In the genomic region with DNA sequence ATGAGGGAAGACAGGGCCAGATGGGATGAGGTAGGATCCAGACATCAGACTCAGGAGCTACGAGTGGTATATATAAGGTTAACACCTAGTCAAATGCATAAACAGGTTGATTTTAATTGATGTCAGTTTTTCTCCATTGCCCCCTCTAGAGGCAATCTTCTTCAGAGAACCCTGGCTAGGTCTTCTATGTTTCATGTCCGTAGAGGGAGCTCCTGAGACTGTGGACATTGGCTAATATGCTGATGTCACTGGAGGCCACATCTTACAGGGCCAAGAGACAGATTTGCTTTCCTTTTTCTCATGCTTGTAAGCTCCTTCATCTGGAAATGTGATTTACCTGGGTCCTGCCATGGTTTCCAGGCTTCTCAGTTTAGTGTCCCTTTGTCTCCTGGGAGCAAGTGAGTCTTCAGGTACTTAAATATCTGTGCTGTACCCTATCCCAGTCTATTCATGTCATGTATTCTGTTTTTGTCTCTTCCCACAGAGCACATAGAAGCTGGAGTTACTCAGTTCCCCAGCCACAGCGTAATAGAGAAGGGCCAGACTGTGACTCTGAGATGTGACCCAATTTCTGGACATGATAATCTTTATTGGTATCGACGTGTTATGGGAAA, we compare ENCODE assay signal across 1 cellular context.
TF ChIP-seq lines count a peak whose summit lies in the region.

No MANE protein-coding gene starts in this region.

TF ChIP-seq in GM23338, 12 proteins besides CTCF, POLR2A, EP300 and RAD21 (continued from another document):
- TF ChIP-seq, protein P1, sequence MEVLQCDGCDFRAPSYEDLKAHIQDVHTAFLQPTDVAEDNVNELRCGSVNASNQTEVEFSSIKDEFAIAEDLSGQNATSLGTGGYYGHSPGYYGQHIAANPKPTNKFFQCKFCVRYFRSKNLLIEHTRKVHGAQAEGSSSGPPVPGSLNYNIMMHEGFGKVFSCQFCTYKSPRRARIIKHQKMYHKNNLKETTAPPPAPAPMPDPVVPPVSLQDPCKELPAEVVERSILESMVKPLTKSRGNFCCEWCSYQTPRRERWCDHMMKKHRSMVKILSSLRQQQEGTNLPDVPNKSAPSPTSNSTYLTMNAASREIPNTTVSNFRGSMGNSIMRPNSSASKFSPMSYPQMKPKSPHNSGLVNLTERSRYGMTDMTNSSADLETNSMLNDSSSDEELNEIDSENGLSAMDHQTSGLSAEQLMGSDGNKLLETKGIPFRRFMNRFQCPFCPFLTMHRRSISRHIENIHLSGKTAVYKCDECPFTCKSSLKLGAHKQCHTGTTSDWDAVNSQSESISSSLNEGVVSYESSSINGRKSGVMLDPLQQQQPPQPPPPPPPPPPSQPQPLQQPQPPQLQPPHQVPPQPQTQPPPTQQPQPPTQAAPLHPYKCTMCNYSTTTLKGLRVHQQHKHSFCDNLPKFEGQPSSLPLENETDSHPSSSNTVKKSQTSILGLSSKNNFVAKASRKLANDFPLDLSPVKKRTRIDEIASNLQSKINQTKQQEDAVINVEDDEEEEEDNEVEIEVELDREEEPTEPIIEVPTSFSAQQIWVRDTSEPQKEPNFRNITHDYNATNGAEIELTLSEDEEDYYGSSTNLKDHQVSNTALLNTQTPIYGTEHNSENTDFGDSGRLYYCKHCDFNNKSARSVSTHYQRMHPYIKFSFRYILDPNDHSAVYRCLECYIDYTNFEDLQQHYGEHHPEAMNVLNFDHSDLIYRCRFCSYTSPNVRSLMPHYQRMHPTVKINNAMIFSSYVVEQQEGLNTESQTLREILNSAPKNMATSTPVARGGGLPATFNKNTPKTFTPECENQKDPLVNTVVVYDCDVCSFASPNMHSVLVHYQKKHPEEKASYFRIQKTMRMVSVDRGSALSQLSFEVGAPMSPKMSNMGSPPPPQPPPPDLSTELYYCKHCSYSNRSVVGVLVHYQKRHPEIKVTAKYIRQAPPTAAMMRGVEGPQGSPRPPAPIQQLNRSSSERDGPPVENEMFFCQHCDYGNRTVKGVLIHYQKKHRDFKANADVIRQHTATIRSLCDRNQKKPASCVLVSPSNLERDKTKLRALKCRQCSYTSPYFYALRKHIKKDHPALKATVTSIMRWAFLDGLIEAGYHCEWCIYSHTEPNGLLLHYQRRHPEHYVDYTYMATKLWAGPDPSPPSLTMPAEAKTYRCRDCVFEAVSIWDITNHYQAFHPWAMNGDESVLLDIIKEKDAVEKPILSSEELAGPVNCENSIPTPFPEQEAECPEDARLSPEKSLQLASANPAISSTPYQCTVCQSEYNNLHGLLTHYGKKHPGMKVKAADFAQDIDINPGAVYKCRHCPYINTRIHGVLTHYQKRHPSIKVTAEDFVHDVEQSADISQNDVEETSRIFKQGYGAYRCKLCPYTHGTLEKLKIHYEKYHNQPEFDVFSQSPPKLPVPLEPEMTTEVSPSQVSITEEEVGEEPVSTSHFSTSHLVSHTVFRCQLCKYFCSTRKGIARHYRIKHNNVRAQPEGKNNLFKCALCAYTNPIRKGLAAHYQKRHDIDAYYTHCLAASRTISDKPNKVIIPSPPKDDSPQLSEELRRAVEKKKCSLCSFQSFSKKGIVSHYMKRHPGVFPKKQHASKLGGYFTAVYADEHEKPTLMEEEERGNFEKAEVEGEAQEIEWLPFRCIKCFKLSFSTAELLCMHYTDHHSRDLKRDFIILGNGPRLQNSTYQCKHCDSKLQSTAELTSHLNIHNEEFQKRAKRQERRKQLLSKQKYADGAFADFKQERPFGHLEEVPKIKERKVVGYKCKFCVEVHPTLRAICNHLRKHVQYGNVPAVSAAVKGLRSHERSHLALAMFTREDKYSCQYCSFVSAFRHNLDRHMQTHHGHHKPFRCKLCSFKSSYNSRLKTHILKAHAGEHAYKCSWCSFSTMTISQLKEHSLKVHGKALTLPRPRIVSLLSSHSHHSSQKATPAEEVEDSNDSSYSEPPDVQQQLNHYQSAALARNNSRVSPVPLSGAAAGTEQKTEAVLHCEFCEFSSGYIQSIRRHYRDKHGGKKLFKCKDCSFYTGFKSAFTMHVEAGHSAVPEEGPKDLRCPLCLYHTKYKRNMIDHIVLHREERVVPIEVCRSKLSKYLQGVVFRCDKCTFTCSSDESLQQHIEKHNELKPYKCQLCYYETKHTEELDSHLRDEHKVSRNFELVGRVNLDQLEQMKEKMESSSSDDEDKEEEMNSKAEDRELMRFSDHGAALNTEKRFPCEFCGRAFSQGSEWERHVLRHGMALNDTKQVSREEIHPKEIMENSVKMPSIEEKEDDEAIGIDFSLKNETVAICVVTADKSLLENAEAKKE (CRISPR knock-in tag; IDR thresholded peaks at IDR 0.05): no peak
- TF ChIP-seq CREB1 (CRISPR knock-in tag; IDR thresholded peaks at IDR 0.05; ENCODE audit: low read depth): peak; percentile 45; the same call in 1 of the 2 replicates
- TF ChIP-seq NANOG (IDR thresholded peaks at IDR 0.05; ENCODE audit: borderline replicate concordance): no peak
- TF ChIP-seq EZH2 (IDR thresholded peaks at IDR 0.05; ENCODE audit: low read depth, unreplicated experiment): no peak
